In the genomic region with DNA sequence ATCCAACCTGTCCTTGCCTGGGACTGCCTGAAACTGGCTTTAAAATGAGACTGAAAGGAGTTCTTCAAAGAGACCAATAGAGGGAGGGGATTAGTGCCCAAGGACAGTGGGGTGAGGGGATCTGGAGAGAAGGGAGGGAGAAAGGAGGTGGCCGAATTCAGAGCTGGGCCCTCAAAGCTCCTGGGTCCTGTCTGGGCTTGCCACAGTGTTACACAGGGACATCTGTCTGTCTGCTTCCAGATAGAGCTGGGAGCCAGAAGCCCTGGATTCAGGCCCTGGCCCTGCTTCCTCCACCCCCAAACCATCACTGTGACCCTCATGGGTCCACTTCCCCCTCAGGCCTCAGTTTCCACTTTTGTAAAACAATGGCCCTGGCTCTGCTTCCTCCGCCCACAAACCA, we compare ENCODE assay signal across 24 cellular contexts. TPM values are rescaled to one million over a fixed set of nuclear protein-coding genes. Genes with fewer than 3 reads are reported as not detected.
"Had no signal": no experiment of that assay in that cellular context is flagged by ENCODE, and none has a peak within 500 bp of the region (broad histone marks: within the 10 kb centered on the region; RNA-seq: fewer than 3 reads in every experiment).

No MANE protein-coding gene starts in this region.

- H3K4me3 ChIP-seq: lower lobe of right lung, tibial artery had no signal

- H3K9me3 Mint-ChIP-seq: activated naive CD4-positive, alpha-beta T cell treated with anti-CD3 and anti-CD28 coated beads, Interleukin-2, amount 50 U/mL, for 72 hours; T-cell; T-helper 2 cell treated with Interferon-gamma antibody and Interleukin-4, amounts not matched to agents 5 μg/mL and 100 μg/mL, for 36 hours had no signal

- H3K27ac ChIP-seq: lower lobe of right lung, tibial artery had no signal

- H3K27ac Mint-ChIP-seq: activated naive CD4-positive, alpha-beta T cell treated with anti-CD3 and anti-CD28 coated beads, Interleukin-2, amount 50 U/mL, for 72 hours; T-cell; T-helper 2 cell treated with Interferon-gamma antibody and Interleukin-4, amounts not matched to agents 5 μg/mL and 100 μg/mL, for 36 hours had no signal

- DNase-seq: activated CD4-positive, alpha-beta T cell treated with anti-CD3 and anti-CD28 coated beads for 1 hour; activated T-cell treated with anti-CD3 and anti-CD28 coated beads, Interleukin-2, amount 50 U/mL, for 1 hour; effector CD4-positive, alpha-beta T cell; erythroblast; foreskin melanocyte; hypothalamus; left colon; lower lobe of right lung; naive B cell; retina; stimulated activated CD4-positive, alpha-beta T cell treated with anti-CD3 and anti-CD28 coated beads, Interleukin-4, amount 100 ng/mL, for 4 hours; stimulated activated naive CD8-positive, alpha-beta T cell treated with anti-CD3 and anti-CD28 coated beads, Interleukin-15, Interleukin-2, amounts not matched to agents 100 U/mL and 50 U/mL, for 24 hours; T-cell; tibial artery had no signal

- H3K36me3 Mint-ChIP-seq: activated naive CD4-positive, alpha-beta T cell treated with anti-CD3 and anti-CD28 coated beads, Interleukin-2, amount 50 U/mL, for 72 hours had no signal

- H3K9me3 ChIP-seq: lower lobe of right lung, tibial artery had no signal

- ATAC-seq: activated naive CD4-positive, alpha-beta T cell treated with anti-CD3 and anti-CD28 coated beads, Interleukin-2, amount 50 U/mL, for 72 hours; left colon; lower lobe of right lung; stimulated activated naive CD8-positive, alpha-beta T cell treated with anti-CD3 and anti-CD28 coated beads, Interleukin-15, Interleukin-2, amounts not matched to agents 100 U/mL and 50 U/mL, for 24 hours; T-cell had no signal

- H3K4me3 Mint-ChIP-seq: naive B cell; T-cell; T-helper 2 cell treated with Interferon-gamma antibody and Interleukin-4, amounts not matched to agents 5 μg/mL and 100 μg/mL, for 36 hours had no signal

- H3K36me3 ChIP-seq: lower lobe of right lung, tibial artery had no signal

RNA-seq across cellular contexts. Expression of gene KCNJ4, which starts 3.6 kb away (rescaled TPM):
- total RNA-seq: activated naive CD4-positive, alpha-beta T cell treated with anti-CD3 and anti-CD28 coated beads, Interleukin-2, amount 50 U/mL, for 72 hours; bronchial epithelial cell; left colon; lower lobe of right lung; mesenteric fat pad; mucosa of gallbladder; posterior vena cava; subcutaneous adipose tissue; T-cell; ureter had no signal
- polyA plus RNA-seq: adipose tissue had no signal

RNA-seq across cellular contexts. Expression of gene KDELR3, which starts 16.5 kb away (rescaled TPM):
- polyA plus RNA-seq: neural cell had no signal
